In the genomic region with DNA sequence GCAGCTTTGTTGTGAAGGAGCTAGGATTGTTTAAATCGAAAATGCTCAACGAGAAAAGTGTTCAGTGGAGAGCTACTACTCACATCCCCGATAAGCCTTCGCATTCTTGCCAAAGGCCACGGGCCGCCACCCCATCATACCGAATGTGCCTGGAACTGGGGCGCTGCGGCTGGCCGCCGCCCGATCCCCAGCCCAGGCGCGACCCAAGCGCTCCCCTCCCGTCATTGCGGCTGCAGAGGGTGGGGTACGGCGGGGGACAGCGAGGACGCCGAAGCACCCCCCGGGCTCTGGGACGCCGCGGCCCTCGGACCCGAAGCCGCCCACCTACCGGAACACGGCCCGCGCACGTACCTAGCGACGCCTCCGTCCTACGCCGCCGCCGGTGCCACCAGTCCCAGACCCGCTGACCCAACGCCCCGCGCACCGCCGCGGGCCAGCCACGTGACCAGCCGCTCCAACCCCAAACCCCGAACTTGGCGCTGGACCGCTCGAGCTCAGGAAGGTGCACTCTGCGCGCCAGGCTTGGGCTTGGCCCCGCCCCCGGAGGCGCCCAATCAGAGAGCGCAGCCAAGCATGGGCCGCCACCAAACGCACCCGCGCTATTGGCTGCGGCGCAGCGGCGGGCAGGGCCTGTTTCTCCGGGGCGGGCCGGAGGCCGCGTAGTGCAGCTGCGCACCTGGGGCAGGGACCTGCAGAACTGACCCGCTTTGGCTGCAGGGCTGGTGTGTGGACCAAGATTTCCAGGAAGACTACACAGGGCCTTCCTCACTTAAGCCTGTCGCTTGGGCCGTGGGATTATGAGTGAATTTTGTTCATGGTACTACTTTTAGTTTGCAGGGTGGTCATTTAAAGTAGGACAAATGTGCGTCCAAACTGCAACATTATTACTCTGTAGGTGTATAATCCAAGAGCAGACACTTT, we compare ENCODE assay signal across 8 cellular contexts. TPM values are rescaled to one million over a fixed set of nuclear protein-coding genes. Genes with fewer than 3 reads are reported as not detected.
A peak's percentile ranks its signal among the peaks of the same experiment; 100 is the strongest.
DNase-seq lines count a peak whose midpoint lies in the region; ATAC-seq and TF ChIP-seq lines count a peak whose summit lies in the region.

Gene SHMT1, minus strand, starts transcription at position 530 of the 921 bp plus-strand sequence. CDS start 7,569 bp downstream, outside the sequence.

- peak; percentile 79 for DNase-seq in NCI-H1694 (lab: John Stamatoyannopoulos, UW)
- peak; percentile 87 to 90 (median 87) for DNase-seq in T-helper 17 cell
- peak; percentile 82 for DNase-seq in amniotic stem cell (lab: John Stamatoyannopoulos, UW)
- DNase-seq in left ventricle myocardium inferior, result peak; percentile 95
- DNase-seq in progenitor cell of endocrine pancreas (ENCODE audit: low spot score, unreplicated experiment), result peak; percentile 91
- peak; percentile 98 for DNase-seq in upper lobe of right lung

- H3K36me3 ChIP-seq in left ventricle myocardium inferior (no peaks in the 10 kb centered on the region), upper lobe of right lung (no peaks in the 10 kb centered on the region)

- no peaks in the 10 kb centered on the region for H3K27me3 ChIP-seq in left ventricle myocardium inferior (ENCODE audit: low read depth)
- H3K27me3 ChIP-seq in upper lobe of right lung, result no peaks in the 10 kb centered on the region

- H3K27me3 Mint-ChIP-seq in T-helper 17 cell (no peaks in the 10 kb centered on the region), progenitor cell of endocrine pancreas (no peaks in the 10 kb centered on the region)

- intact Hi-C loops in left ventricle myocardium inferior (cut with micrococcal nuclease), result no loop called here
- intact Hi-C loops in upper lobe of right lung (cut with DNase I), result no loop called here

- peaks cover under 1% of the 10 kb centered on the region for H3K36me3 Mint-ChIP-seq in T-helper 17 cell (ENCODE audit: low read depth)
- no peaks in the 10 kb centered on the region for H3K36me3 Mint-ChIP-seq in progenitor cell of endocrine pancreas (ENCODE audit: insufficient read depth)

- peak within 1 kb of the TSS; percentile 81 for H3K27ac ChIP-seq in left ventricle myocardium inferior (replicated peaks)
- H3K27ac ChIP-seq in upper lobe of right lung, result peak within 1 kb of the TSS; percentile 82

- H3K27ac Mint-ChIP-seq in T-helper 17 cell, result peak within 1 kb of the TSS; percentile 45
- peak within 1 kb of the TSS; percentile 91 for H3K27ac Mint-ChIP-seq in progenitor cell of endocrine pancreas

- peaks cover 13% of the 10 kb centered on the region for H3K4me1 Mint-ChIP-seq in T-helper 17 cell
- peaks cover 7% of the 10 kb centered on the region for H3K4me1 Mint-ChIP-seq in progenitor cell of endocrine pancreas (ENCODE audit: low read depth)

- H3K4me3 ChIP-seq in left ventricle myocardium inferior (peak within 1 kb of the TSS; percentile 86), upper lobe of right lung (peak within 1 kb of the TSS; percentile 85)

- ATAC-seq in HG02852 (IDR thresholded peaks at IDR 0.05; ENCODE audit: unreplicated experiment) (peak; percentile 95), T-helper 17 cell (peak; percentile 100), upper lobe of right lung (peak; percentile 100)

- TF ChIP-seq CTCF in left ventricle myocardium inferior (IDR thresholded peaks at IDR 0.05; ENCODE audit: borderline replicate concordance) (no peak), progenitor cell of endocrine pancreas (IDR thresholded peaks at IDR 0.05; ENCODE audit: unreplicated experiment) (no peak), upper lobe of right lung (IDR thresholded peaks at IDR 0.05) (no peak)

- H3K9me3 Mint-ChIP-seq in progenitor cell of endocrine pancreas (ENCODE audit: low read depth), result no peaks in the 10 kb centered on the region

- H3K4me1 ChIP-seq in left ventricle myocardium inferior (peaks cover 24% of the 10 kb centered on the region), upper lobe of right lung (peaks cover 21% of the 10 kb centered on the region)

- peak; percentile 88 for TF ChIP-seq POLR2A in GM15510 (IDR thresholded peaks at IDR 0.05; ENCODE audit: borderline replicate concordance, extremely low read depth, insufficient read length)

- H3K4me3 Mint-ChIP-seq in T-helper 17 cell (peak within 1 kb of the TSS; percentile 95), progenitor cell of endocrine pancreas (ENCODE audit: low read depth) (peak within 1 kb of the TSS; percentile 82)

- no peaks in the 10 kb centered on the region for H3K9me3 ChIP-seq in T-helper 17 cell (ENCODE audit: control insufficient read depth, low read length, poor library complexity, severe bottlenecking)
- H3K9me3 ChIP-seq in left ventricle myocardium inferior (replicated peaks), result peaks cover 5% of the 10 kb centered on the region
- H3K9me3 ChIP-seq in upper lobe of right lung, result no peaks in the 10 kb centered on the region

RNA-seq across cellular contexts. Expression of gene SHMT1, which starts in this region (rescaled TPM):
- total RNA-seq in T-helper 17 cell, result 10 to 100 TPM in 1 of 2 donors, 1 to 10 TPM in 1; 9.8 to 14.0 TPM
- 6.8 TPM for total RNA-seq in left ventricle myocardium inferior
- 36.1 and 36.6 TPM in 2 replicates for total RNA-seq in progenitor cell of endocrine pancreas
- 27.8 TPM for total RNA-seq in upper lobe of right lung

Comparison
In these comparisons a context has a peak if more than half of its experiments do, and no peak if none do; other contexts are left out.
1. Peak in every context shown above with its lines: DNase-seq, ATAC-seq, H3K4me3 ChIP-seq and H3K27ac ChIP-seq.